8 cellular contexts compared by ENCODE assay signal in genomic region chr19:49113762-49114629, GRCh38. TPM values are rescaled to one million over a fixed set of nuclear protein-coding genes. Genes with fewer than 3 reads are reported as not detected.
DNase-seq lines count a peak whose midpoint lies in the region; ATAC-seq and TF ChIP-seq lines count a peak whose summit lies in the region.

LIN7B (plus strand) TSS chr19:49114370; CDS start chr19:49114405, 35 bp downstream.

- no peaks in the 10 kb centered on the region for H3K9me3 ChIP-seq in mononuclear cell (ENCODE audit: low read depth, low read length)

- CTCF ChIA-PET in activated CD8-positive, alpha-beta memory T cell treated with anti-CD3 and anti-CD28 coated beads, Interleukin-2, amount 10 ng/mL, durations not matched to agents 7 days and 5 days (lab: Charles Lee), result interaction anchor here (0.6 to 6.9 kb wide), 27 partner anchors 8 to 1591 kb away, joined by 3 to 63 read pairs (median 5); partner anchors contain the start of genes BAX and RUVBL2

- no peak within 1 kb of the TSS for H3K27ac ChIP-seq in ACC112 (ENCODE audit: low read depth, low read length)

- H3K4me1 ChIP-seq in ACC112 (ENCODE audit: control insufficient read depth, insufficient read depth, low read length, unreplicated experiment), result peaks cover 8% of the 10 kb centered on the region
- H3K4me1 ChIP-seq in mononuclear cell (ENCODE audit: insufficient read depth, low read length), result peaks cover 39% of the 10 kb centered on the region

- no peaks in the 10 kb centered on the region for H3K79me2 ChIP-seq in ACC112 (ENCODE audit: control insufficient read depth, insufficient read depth, low read length, unreplicated experiment)

- peak; percentile 64 for DNase-seq in NOMO-1 treated with DMSO at 0.1 percent for 48 hours (lab: John Stamatoyannopoulos, UW; ENCODE audit: unreplicated experiment)
- DNase-seq in activated CD8-positive, alpha-beta memory T cell treated with anti-CD3 and anti-CD28 coated beads, Interleukin-2, amount 10 ng/mL, durations not matched to agents 7 days and 5 days, result peak; percentile 75
- peak; percentile 87 for DNase-seq in endothelial cell (ENCODE audit: low spot score)
- DNase-seq in stimulated activated effector memory CD8-positive, alpha-beta T cell treated with anti-CD3 and anti-CD28 coated beads, Interleukin-12 subunit alpha, Interleukin-12 subunit beta, amount 100 ng/mL, for 72 hours (ENCODE audit: low spot score in 2 of 2), result peak; percentile 88 to 90

- TF ChIP-seq CTCF in endothelial cell (IDR thresholded peaks at IDR 0.05; ENCODE audit: unreplicated experiment), result no peak

- H3K27me3 ChIP-seq in ACC112 (ENCODE audit: insufficient read depth, low read length) (no peaks in the 10 kb centered on the region), mononuclear cell (ENCODE audit: insufficient read depth, low read length) (no peaks in the 10 kb centered on the region)

- peaks cover under 1% of the 10 kb centered on the region for H3K36me3 Mint-ChIP-seq in activated CD8-positive, alpha-beta memory T cell treated with anti-CD3 and anti-CD28 coated beads, Interleukin-2, amount 10 ng/mL, durations not matched to agents 7 days and 5 days
- H3K36me3 Mint-ChIP-seq in endothelial cell (ENCODE audit: low read depth, unreplicated experiment), result peaks cover 16% of the 10 kb centered on the region
- peaks cover 5% of the 10 kb centered on the region for H3K36me3 Mint-ChIP-seq in stimulated activated effector memory CD8-positive, alpha-beta T cell treated with anti-CD3 and anti-CD28 coated beads, Interleukin-12 subunit alpha, Interleukin-12 subunit beta, amount 100 ng/mL, for 72 hours

- no peaks in the 10 kb centered on the region for H3K27me3 Mint-ChIP-seq in activated CD8-positive, alpha-beta memory T cell treated with anti-CD3 and anti-CD28 coated beads, Interleukin-2, amount 10 ng/mL, durations not matched to agents 7 days and 5 days
- H3K27me3 Mint-ChIP-seq in endothelial cell (ENCODE audit: unreplicated experiment), result peaks cover 16% of the 10 kb centered on the region

- H3K4me3 Mint-ChIP-seq in activated CD8-positive, alpha-beta memory T cell treated with anti-CD3 and anti-CD28 coated beads, Interleukin-2, amount 10 ng/mL, durations not matched to agents 7 days and 5 days, result peak within 1 kb of the TSS; percentile 78
- peak within 1 kb of the TSS; percentile 93 for H3K4me3 Mint-ChIP-seq in endothelial cell (ENCODE audit: unreplicated experiment)
- peak within 1 kb of the TSS; percentile 85 for H3K4me3 Mint-ChIP-seq in stimulated activated effector memory CD8-positive, alpha-beta T cell treated with anti-CD3 and anti-CD28 coated beads, Interleukin-12 subunit alpha, Interleukin-12 subunit beta, amount 100 ng/mL, for 72 hours

- H3K4me3 ChIP-seq in ACC112 (ENCODE audit: low read depth, low read length) (peak within 1 kb of the TSS; percentile 85), mononuclear cell (ENCODE audit: low read length) (peak within 1 kb of the TSS; percentile 47)

- H2AFZ ChIP-seq in ACC112 (ENCODE audit: low read length, unreplicated experiment), result peak within 1 kb of the TSS; percentile 38

- H3K27ac Mint-ChIP-seq in activated CD8-positive, alpha-beta memory T cell treated with anti-CD3 and anti-CD28 coated beads, Interleukin-2, amount 10 ng/mL, durations not matched to agents 7 days and 5 days, result peak within 1 kb of the TSS; percentile 54
- H3K27ac Mint-ChIP-seq in endothelial cell (ENCODE audit: unreplicated experiment), result peak within 1 kb of the TSS; percentile 32
- H3K27ac Mint-ChIP-seq in stimulated activated effector memory CD8-positive, alpha-beta T cell treated with anti-CD3 and anti-CD28 coated beads, Interleukin-12 subunit alpha, Interleukin-12 subunit beta, amount 100 ng/mL, for 72 hours, result peak within 1 kb of the TSS; percentile 26

- no peaks in the 10 kb centered on the region for H3K9me3 Mint-ChIP-seq in activated CD8-positive, alpha-beta memory T cell treated with anti-CD3 and anti-CD28 coated beads, Interleukin-2, amount 10 ng/mL, durations not matched to agents 7 days and 5 days (ENCODE audit: low read depth)
- no peaks in the 10 kb centered on the region for H3K9me3 Mint-ChIP-seq in endothelial cell (ENCODE audit: unreplicated experiment)
- H3K9me3 Mint-ChIP-seq in stimulated activated effector memory CD8-positive, alpha-beta T cell treated with anti-CD3 and anti-CD28 coated beads, Interleukin-12 subunit alpha, Interleukin-12 subunit beta, amount 100 ng/mL, for 72 hours, result no peaks in the 10 kb centered on the region

- no peaks in the 10 kb centered on the region for H3K36me3 ChIP-seq in ACC112 (ENCODE audit: insufficient read depth, low read length)

- peaks cover 23% of the 10 kb centered on the region for H3K4me1 Mint-ChIP-seq in activated CD8-positive, alpha-beta memory T cell treated with anti-CD3 and anti-CD28 coated beads, Interleukin-2, amount 10 ng/mL, durations not matched to agents 7 days and 5 days
- peaks cover 21% of the 10 kb centered on the region for H3K4me1 Mint-ChIP-seq in endothelial cell (ENCODE audit: unreplicated experiment)
- H3K4me1 Mint-ChIP-seq in stimulated activated effector memory CD8-positive, alpha-beta T cell treated with anti-CD3 and anti-CD28 coated beads, Interleukin-12 subunit alpha, Interleukin-12 subunit beta, amount 100 ng/mL, for 72 hours, result peaks cover 46% of the 10 kb centered on the region

- ATAC-seq in GM18517 (IDR thresholded peaks at IDR 0.05; ENCODE audit: unreplicated experiment) (peak; percentile 38), HG03460 (IDR thresholded peaks at IDR 0.05; ENCODE audit: unreplicated experiment) (peak; percentile 51)
- ATAC-seq in activated CD8-positive, alpha-beta memory T cell treated with anti-CD3 and anti-CD28 coated beads, Interleukin-2, amount 10 ng/mL, durations not matched to agents 7 days and 5 days, result peak; percentile 76
- ATAC-seq in stimulated activated effector memory CD8-positive, alpha-beta T cell treated with anti-CD3 and anti-CD28 coated beads, Interleukin-12 subunit alpha, Interleukin-12 subunit beta, amount 100 ng/mL, for 72 hours, result peak; percentile 80

RNA-seq across cellular contexts. Expression of gene LIN7B, which starts in this region (rescaled TPM):
- total RNA-seq in activated CD8-positive, alpha-beta memory T cell treated with anti-CD3 and anti-CD28 coated beads, Interleukin-2, amount 10 ng/mL, durations not matched to agents 7 days and 5 days, result 1 to 10 TPM; 3.3 to 5.7 TPM
- 5.8 TPM for total RNA-seq in endothelial cell (ENCODE audit: unreplicated experiment)
- 2.5 TPM for total RNA-seq in mononuclear cell
